17 cellular contexts compared by ENCODE assay signal in genomic region chr12:71155228-71155627, GRCh38. TPM values are rescaled to one million over a fixed set of nuclear protein-coding genes. Genes with fewer than 3 reads are reported as not detected.
A peak's percentile ranks its signal among the peaks of the same experiment; 100 is the strongest.
DNase-seq lines count a peak whose midpoint lies in the region; ATAC-seq and TF ChIP-seq lines count a peak whose summit lies in the region.
"Had no signal": no experiment of that assay in that cellular context is flagged by ENCODE, and none has a peak within 500 bp of the region (broad histone marks: within the 10 kb centered on the region; RNA-seq: fewer than 3 reads in every experiment).

No MANE protein-coding gene starts in this region.

- no peak for TF ChIP-seq CTCF in mucosa of descending colon (IDR thresholded peaks at IDR 0.05)
- TF ChIP-seq CTCF in tibial nerve (IDR thresholded peaks at IDR 0.05), result no peak

- H3K4me3 ChIP-seq in mucosa of descending colon, result peak overlapping the region; percentile 9
- H3K4me3 ChIP-seq in tibial nerve, result no peak overlapping the region
- H3K4me3 ChIP-seq: K562 had no signal

- no peak for TF ChIP-seq POLR2A in tibial nerve (IDR thresholded peaks at IDR 0.05)

- DNase-seq in DMS53 (lab: John Stamatoyannopoulos, UW) (peak; percentile 36), DMS53 treated with DMSO at 0.1 percent for 48 hours (lab: John Stamatoyannopoulos, UW; ENCODE audit: unreplicated experiment) (no peak), NCI-H69 (lab: John Stamatoyannopoulos, UW) (peak; percentile 9), mucosa of descending colon (no peak), tibial nerve (ENCODE audit: low spot score in 2 of 2) (no peak), NCI-H1048 (lab: John Stamatoyannopoulos, UW) (no peak), SHP77 (lab: John Stamatoyannopoulos, UW) (no peak)
- DNase-seq: C1 segment of cervical spinal cord, GF-D8, GOT3, NCI-H1092, NCI-H1694 treated with DMSO at 0.1 percent for 48 hours, NCI-H524, PC-3 had no signal

- ATAC-seq in mucosa of descending colon, result peak; percentile 4
- no peak for ATAC-seq in activated CD4-positive, CD25-positive, alpha-beta regulatory T cell treated with anti-CD3 and anti-CD28 coated beads, Interleukin-2, amount 50 U/mL, for 24 hours
- ATAC-seq: K562, PC-3 had no signal

- H3K36me3 ChIP-seq in mucosa of descending colon (ENCODE audit: low read depth) (no peaks in the 10 kb centered on the region), tibial nerve (no peaks in the 10 kb centered on the region)

- H3K9me3 ChIP-seq in mucosa of descending colon, result peaks cover 2% of the 10 kb centered on the region
- H3K9me3 ChIP-seq in tibial nerve, result no peaks in the 10 kb centered on the region

- intact Hi-C loops in mucosa of descending colon (cut with DNase I, micrococcal nuclease), result loop anchor here in 1 of 2 donors (5.0 kb wide), 1 partner anchor 62 kb away; no protein-coding TSS in a partner anchor

- TF ChIP-seq EP300 in tibial nerve (IDR thresholded peaks at IDR 0.05), result no peak

- H3K27ac ChIP-seq in tibial nerve, result peak overlapping the region in 3 of 4 donors; percentile 17 to 82 (median 69)

- no peaks in the 10 kb centered on the region for H3K27me3 ChIP-seq in tibial nerve

- WGBS in tibial nerve, 2 donors, result 56 to 63% methylated on average over 4 of the region's 4 CpGs

- H3K4me1 ChIP-seq in mucosa of descending colon (ENCODE audit: low read depth) (peaks cover 13% of the 10 kb centered on the region), tibial nerve (peaks cover 0 to 15% (median 0%) of the 10 kb centered on the region in 4 donors)

RNA-seq across cellular contexts. Expression of gene TSPAN8, which starts 2.6 kb away (rescaled TPM):
- total RNA-seq in mucosa of descending colon (1,000 to 10,000 TPM in 2 of 3 donors, 100 to 1,000 TPM in 1; 685 to 1,687 (median 1,460) TPM), tibial nerve (10 to 100 TPM; 23.1 to 80.6 (median 39.9) TPM)
- total RNA-seq: M059J had no signal

Comparison
In these comparisons a context has a peak if more than half of its experiments do, and no peak if none do; other contexts are left out.
1. DNase-seq: peak in DMS53 (single experiment) and NCI-H69 (single experiment); none in DMS53 treated with DMSO at 0.1 percent for 48 hours (single experiment), mucosa of descending colon (0 of 3), tibial nerve (0 of 2), NCI-H1048 (single experiment) and SHP77 (0 of 2).
2. RNA of gene TSPAN8, which starts 2.6 kb away (total RNA-seq): 685 to 1,687 TPM in mucosa of descending colon; 23.1 to 80.6 TPM in tibial nerve; every median in the first group is over 4 times any median in the second.